In the genomic region with DNA sequence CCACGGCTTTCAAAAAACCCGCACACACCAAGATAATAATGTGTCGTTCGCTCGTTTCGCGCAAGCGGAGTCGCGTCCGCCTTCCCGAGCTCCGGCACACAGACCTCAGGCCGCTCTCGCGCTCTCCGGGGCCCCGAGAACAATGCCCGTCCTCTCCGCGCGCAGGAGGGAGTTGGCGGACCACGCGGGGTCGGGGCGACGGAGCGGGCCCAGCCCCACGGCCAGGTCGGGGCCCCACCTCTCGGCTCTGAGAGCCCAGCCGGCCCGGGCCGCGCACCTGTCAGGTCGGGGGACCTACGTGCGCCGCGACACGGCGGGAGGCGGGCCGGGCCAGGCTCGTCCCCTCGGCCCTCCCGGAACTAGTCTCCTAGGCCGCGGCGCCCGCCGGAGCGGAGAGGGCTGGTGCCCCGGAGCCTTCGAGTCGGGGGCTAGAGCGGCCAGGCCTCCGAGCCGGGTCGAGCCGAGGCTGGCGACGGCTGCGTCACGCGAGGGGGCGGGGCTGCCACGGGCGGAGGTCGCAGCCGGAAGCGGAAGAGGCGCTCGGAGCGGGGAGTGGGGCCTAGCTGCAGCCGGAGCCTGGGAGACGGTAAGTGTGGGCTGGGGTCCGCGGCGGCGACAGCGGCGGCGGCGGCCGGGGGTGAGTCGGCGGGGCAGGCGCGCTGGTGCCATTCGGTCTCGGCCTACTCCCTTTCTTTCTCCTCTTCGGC, we compare ENCODE assay signal across 1 cellular context.
TF ChIP-seq lines count a peak whose summit lies in the region.

A gene (plus strand): TSS at position 524 of the 707 bp plus-strand sequence. CDS start 3,361 bp downstream, outside the sequence.

TF ChIP-seq in neural cell, 6 proteins besides CTCF, POLR2A, EP300 and RAD21 (continued from another document):
- TF ChIP-seq, protein P1, sequence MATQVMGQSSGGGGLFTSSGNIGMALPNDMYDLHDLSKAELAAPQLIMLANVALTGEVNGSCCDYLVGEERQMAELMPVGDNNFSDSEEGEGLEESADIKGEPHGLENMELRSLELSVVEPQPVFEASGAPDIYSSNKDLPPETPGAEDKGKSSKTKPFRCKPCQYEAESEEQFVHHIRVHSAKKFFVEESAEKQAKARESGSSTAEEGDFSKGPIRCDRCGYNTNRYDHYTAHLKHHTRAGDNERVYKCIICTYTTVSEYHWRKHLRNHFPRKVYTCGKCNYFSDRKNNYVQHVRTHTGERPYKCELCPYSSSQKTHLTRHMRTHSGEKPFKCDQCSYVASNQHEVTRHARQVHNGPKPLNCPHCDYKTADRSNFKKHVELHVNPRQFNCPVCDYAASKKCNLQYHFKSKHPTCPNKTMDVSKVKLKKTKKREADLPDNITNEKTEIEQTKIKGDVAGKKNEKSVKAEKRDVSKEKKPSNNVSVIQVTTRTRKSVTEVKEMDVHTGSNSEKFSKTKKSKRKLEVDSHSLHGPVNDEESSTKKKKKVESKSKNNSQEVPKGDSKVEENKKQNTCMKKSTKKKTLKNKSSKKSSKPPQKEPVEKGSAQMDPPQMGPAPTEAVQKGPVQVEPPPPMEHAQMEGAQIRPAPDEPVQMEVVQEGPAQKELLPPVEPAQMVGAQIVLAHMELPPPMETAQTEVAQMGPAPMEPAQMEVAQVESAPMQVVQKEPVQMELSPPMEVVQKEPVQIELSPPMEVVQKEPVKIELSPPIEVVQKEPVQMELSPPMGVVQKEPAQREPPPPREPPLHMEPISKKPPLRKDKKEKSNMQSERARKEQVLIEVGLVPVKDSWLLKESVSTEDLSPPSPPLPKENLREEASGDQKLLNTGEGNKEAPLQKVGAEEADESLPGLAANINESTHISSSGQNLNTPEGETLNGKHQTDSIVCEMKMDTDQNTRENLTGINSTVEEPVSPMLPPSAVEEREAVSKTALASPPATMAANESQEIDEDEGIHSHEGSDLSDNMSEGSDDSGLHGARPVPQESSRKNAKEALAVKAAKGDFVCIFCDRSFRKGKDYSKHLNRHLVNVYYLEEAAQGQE (IDR thresholded peaks at IDR 0.05; ENCODE audit: borderline replicate concordance) = peak; percentile 12
- TF ChIP-seq SMC3 (conservative IDR thresholded peaks at IDR 0.05; ENCODE audit: poor library complexity) (peak; percentile 35), POLR2AphosphoS5 (IDR thresholded peaks at IDR 0.05) (peak; percentile 89), MXI1 (conservative IDR thresholded peaks at IDR 0.05; ENCODE audit: poor library complexity, severe bottlenecking) (peak; percentile 75)
